Comparison of ENCODE assay signal across 17 cellular contexts in genomic region chr22:49432211-49432905, GRCh38.
A peak's percentile ranks its signal among the peaks of the same experiment; 100 is the strongest.
DNase-seq lines count a peak whose midpoint lies in the region; ATAC-seq and TF ChIP-seq lines count a peak whose summit lies in the region.
"Had no signal": no experiment of that assay in that cellular context is flagged by ENCODE, and none has a peak within 500 bp of the region (broad histone marks: within the 10 kb centered on the region; RNA-seq: fewer than 3 reads in every experiment).

No MANE protein-coding gene starts in this region.

- H3K36me3 ChIP-seq in GM23338 (ENCODE audit: insufficient read depth), result no peaks in the 10 kb centered on the region
- H3K36me3 ChIP-seq: BE2C had no signal

- no peaks in the 10 kb centered on the region for H3K27me3 ChIP-seq in GM23338 (ENCODE audit: insufficient read depth)

- H3K27ac ChIP-seq in GM23338 (ENCODE audit: low read depth), result no peak overlapping the region
- H3K27ac ChIP-seq: A549, C4-2B, GM23248 had no signal

- H3K9me3 Mint-ChIP-seq in GM23338 (peaks cover 6% of the 10 kb centered on the region; the same call in 2 of the 3 replicates), osteocyte (ENCODE audit: unreplicated experiment) (peaks cover 8% of the 10 kb centered on the region)

- H3K36me3 Mint-ChIP-seq in GM23338 (ENCODE audit: low read depth), result no peaks in the 10 kb centered on the region
- H3K36me3 Mint-ChIP-seq in osteocyte (ENCODE audit: unreplicated experiment), result no peaks in the 10 kb centered on the region
- H3K36me3 Mint-ChIP-seq: CD4-positive, alpha-beta memory T cell had no signal

- no peak overlapping the region for H2AFZ ChIP-seq in GM23338
- H2AFZ ChIP-seq: GM23248 had no signal

- no peaks in the 10 kb centered on the region for H3K79me2 ChIP-seq in GM23338 (replicated peaks; ENCODE audit: insufficient read depth)

- H3K4me1 ChIP-seq in GM23338 (ENCODE audit: insufficient read depth), result no peaks in the 10 kb centered on the region
- H3K4me1 ChIP-seq: A549, BE2C had no signal

- H3K9me2 ChIP-seq in GM23338 (ENCODE audit: insufficient read depth), result no peaks in the 10 kb centered on the region

- H3K27me3 Mint-ChIP-seq in GM23338 (ENCODE audit: insufficient read depth, low read depth, poor library complexity) (peaks cover 6% of the 10 kb centered on the region), osteocyte (ENCODE audit: unreplicated experiment) (peaks cover 7% of the 10 kb centered on the region)

- H3K4me1 Mint-ChIP-seq in GM23338, result no peaks in the 10 kb centered on the region; the same call in 1 of the 3 replicates
- no peaks in the 10 kb centered on the region for H3K4me1 Mint-ChIP-seq in osteocyte (ENCODE audit: unreplicated experiment)
- H3K4me1 Mint-ChIP-seq: CD4-positive, alpha-beta memory T cell had no signal

- H4K20me1 ChIP-seq in GM23338 (replicated peaks; ENCODE audit: insufficient read depth), result no peaks in the 10 kb centered on the region

- TF ChIP-seq CTCF in GM23338 (conservative IDR thresholded peaks at IDR 0.05; ENCODE audit: low read depth in 2 of 2) (no peak), osteocyte (IDR thresholded peaks at IDR 0.05) (no peak)

- H3K4me2 ChIP-seq in GM23338, result no peak overlapping the region
- H3K4me2 ChIP-seq: A549 had no signal

- no peaks in the 10 kb centered on the region for H3F3A ChIP-seq in GM23338 (replicated peaks; ENCODE audit: low read depth)

- ATAC-seq in GM23338 (peak; percentile 47; the same call in 2 of the 3 replicates), HG02870 (IDR thresholded peaks at IDR 0.05; ENCODE audit: unreplicated experiment) (no peak)
- ATAC-seq: A549 had no signal

- H3K4me3 ChIP-seq in GM23338, result no peak overlapping the region
- H3K4me3 ChIP-seq: A549, GM23248 had no signal

- DNase-seq in GM23338 (ENCODE audit: low spot score) (no peak), NCI-H146 (lab: John Stamatoyannopoulos, UW) (peak; percentile 68), islet precursor cell (peak; percentile 47), osteocyte (ENCODE audit: extremely low spot score, unreplicated experiment) (peak; percentile 57), foreskin melanocyte (no peak)
- DNase-seq in stimulated activated naive CD4-positive, alpha-beta T cell treated with Interleukin-2 at 50 U/mL for 16 hours (lab: John Stamatoyannopoulos, UW), result no peak
- DNase-seq: BE2C; CD4-positive, alpha-beta memory T cell; COR-L47; DMS153; DMS79 treated with DMSO at 0.1 percent for 48 hours; EL; GM23248; H9 had no signal

- no peak overlapping the region for H3K4me3 Mint-ChIP-seq in GM23338
- no peak overlapping the region for H3K4me3 Mint-ChIP-seq in osteocyte (ENCODE audit: unreplicated experiment)
- H3K4me3 Mint-ChIP-seq: CD4-positive, alpha-beta memory T cell; H9 had no signal

- H3K27ac Mint-ChIP-seq in GM23338, result no peak overlapping the region
- H3K27ac Mint-ChIP-seq in osteocyte (ENCODE audit: unreplicated experiment), result no peak overlapping the region
- H3K27ac Mint-ChIP-seq: CD4-positive, alpha-beta memory T cell; H9 had no signal

TF ChIP-seq in GM23338, 12 proteins besides CTCF, POLR2A, EP300 and RAD21 (continues in another document):
- TF ChIP-seq ZNF462 (CRISPR knock-in tag; IDR thresholded peaks at IDR 0.05) (no peak), ETS1 (IDR thresholded peaks at IDR 0.05) (no peak), ZNF331 (CRISPR knock-in tag; IDR thresholded peaks at IDR 0.05; ENCODE audit: low read depth) (no peak), REST (IDR thresholded peaks at IDR 0.05; ENCODE audit: unreplicated experiment) (no peak), EZH2 (IDR thresholded peaks at IDR 0.05; ENCODE audit: low read depth, unreplicated experiment) (no peak), NANOG (IDR thresholded peaks at IDR 0.05; ENCODE audit: borderline replicate concordance) (no peak), STAT1 (IDR thresholded peaks at IDR 0.05; ENCODE audit: unreplicated experiment) (no peak)

Comparison
In these comparisons a context has a peak if more than half of its experiments do, and no peak if none do; other contexts are left out.
1. DNase-seq: peak in NCI-H146 (single experiment), islet precursor cell (single experiment) and osteocyte (single experiment); none in GM23338 (single experiment), stimulated activated naive CD4-positive, alpha-beta T cell treated with Interleukin-2 at 50 U/mL for 16 hours (single experiment) and foreskin melanocyte (single experiment).